In the genomic region with DNA sequence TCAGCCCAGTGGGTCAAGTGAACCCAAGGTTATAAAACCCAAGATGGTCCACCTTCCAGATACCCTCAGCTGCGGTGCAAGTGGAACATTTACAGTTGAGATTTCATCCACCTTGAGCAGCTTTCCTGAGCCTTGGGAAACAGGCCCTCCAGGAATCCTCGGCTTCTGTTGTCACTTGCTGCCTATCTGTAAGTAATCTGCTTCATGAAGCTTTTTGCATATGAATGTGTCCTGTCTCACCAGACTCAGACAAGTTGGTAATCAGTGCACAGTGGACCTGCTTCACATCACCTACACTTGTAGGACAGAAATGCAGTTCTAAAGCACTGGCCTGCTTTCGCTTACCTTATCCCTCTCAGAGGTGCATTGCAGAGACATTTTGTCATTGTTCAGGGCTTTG, we compare ENCODE assay signal across 15 cellular contexts.
DNase-seq lines count a peak whose midpoint lies in the region; ATAC-seq and TF ChIP-seq lines count a peak whose summit lies in the region.
"Had no signal": no experiment of that assay in that cellular context is flagged by ENCODE, and none has a peak within 500 bp of the region (broad histone marks: within the 10 kb centered on the region; RNA-seq: fewer than 3 reads in every experiment).

No MANE protein-coding gene starts in this region.

- H3K79me2 ChIP-seq in trophoblast cell (ENCODE audit: control insufficient read depth, insufficient read depth, low read length, poor library complexity): peaks cover 1% of the 10 kb centered on the region

- 90% methylated on average over 3 of the region's 3 CpGs for WGBS in endodermal cell (ENCODE audit: insufficient coverage in 1 of 2, insufficient read length in 1 of 2), 2 experiments
- WGBS in trophoblast cell (ENCODE audit: extremely low coverage, insufficient coverage, insufficient read length): no CpG with 5 or more reads among the region's 3 CpGs
- WGBS in body of pancreas, 2 donors: 96 to 98% methylated on average over 3 of the region's 3 CpGs

- peaks cover 6% of the 10 kb centered on the region for H3K9me3 Mint-ChIP-seq in endodermal cell
- no peaks in the 10 kb centered on the region for H3K9me3 Mint-ChIP-seq in mesothelial cell of epicardium

- H3K9me3 ChIP-seq in endodermal cell (ENCODE audit: control insufficient read depth, low read length) (no peaks in the 10 kb centered on the region), trophoblast cell (ENCODE audit: insufficient read depth, low read depth, low read length) (no peaks in the 10 kb centered on the region), body of pancreas (no peaks in the 10 kb centered on the region)
- H3K9me3 ChIP-seq: BE2C had no signal

- no peak overlapping the region for H3K4ac ChIP-seq in trophoblast cell (ENCODE audit: low read depth, low read length)

- no peak overlapping the region for H3K14ac ChIP-seq in trophoblast cell (ENCODE audit: low read length)

- H3K23ac ChIP-seq in trophoblast cell (ENCODE audit: low read length): no peak overlapping the region

- H3K36me3 ChIP-seq in endodermal cell (ENCODE audit: control insufficient read depth, insufficient read depth, low read length): no peaks in the 10 kb centered on the region
- peaks cover 2 to 3% of the 10 kb centered on the region in 2 experiments for H3K36me3 ChIP-seq in trophoblast cell (ENCODE audit: control insufficient read depth in 1 of 2, insufficient read depth in 2 of 2, low read length in 2 of 2)
- H3K36me3 ChIP-seq in body of pancreas (replicated peaks in 1 of 2; ENCODE audit: insufficient read depth in 1 of 2, low read depth in 2 of 2): peaks cover 0 to 3% of the 10 kb centered on the region in 2 donors
- H3K36me3 ChIP-seq: BE2C had no signal

- no peak overlapping the region for H3K27ac ChIP-seq in endodermal cell (ENCODE audit: low read depth, low read length)
- H3K27ac ChIP-seq in trophoblast cell (ENCODE audit: low read depth, low read length): peak overlapping the region; percentile 65
- H3K27ac ChIP-seq in body of pancreas: no peak overlapping the region
- H3K27ac ChIP-seq: C4-2B had no signal

- no peak overlapping the region for H2AK5ac ChIP-seq in trophoblast cell (ENCODE audit: low read length)

- TF ChIP-seq CTCF in endodermal cell (conservative IDR thresholded peaks at IDR 0.05): no peak
- TF ChIP-seq CTCF in mesothelial cell of epicardium (IDR thresholded peaks at IDR 0.05; ENCODE audit: unreplicated experiment): no peak
- TF ChIP-seq CTCF in body of pancreas (IDR thresholded peaks at IDR 0.05): no peak

- intact Hi-C loops in body of pancreas (cut with DNase I): no loop called here

- H3K4me3 Mint-ChIP-seq in endodermal cell (no peak overlapping the region), mesothelial cell of epicardium (no peak overlapping the region)
- H3K4me3 Mint-ChIP-seq: CD4-positive, alpha-beta memory T cell had no signal

- no peaks in the 10 kb centered on the region for H3K79me1 ChIP-seq in trophoblast cell (ENCODE audit: low read length)

- H3K36me3 Mint-ChIP-seq in endodermal cell (ENCODE audit: low read depth) (peaks cover 13% of the 10 kb centered on the region), mesothelial cell of epicardium (peaks cover 22% of the 10 kb centered on the region)

- no peak overlapping the region for H4K8ac ChIP-seq in trophoblast cell (ENCODE audit: low read depth, low read length)

- TF ChIP-seq POLR2A in body of pancreas (IDR thresholded peaks at IDR 0.05): no peak

- H3K27me3 ChIP-seq in endodermal cell (ENCODE audit: control insufficient read depth, insufficient read depth, low read length, poor library complexity, severe bottlenecking) (no peaks in the 10 kb centered on the region), trophoblast cell (ENCODE audit: insufficient read depth, low read length) (no peaks in the 10 kb centered on the region), body of pancreas (no peaks in the 10 kb centered on the region)
- H3K27me3 ChIP-seq: BE2C had no signal

- no peak overlapping the region for H2BK120ac ChIP-seq in trophoblast cell (ENCODE audit: insufficient read depth, low read length, poor library complexity)

- no peak overlapping the region for H3K18ac ChIP-seq in trophoblast cell (ENCODE audit: low read length)

- no peaks in the 10 kb centered on the region for H3K4me1 ChIP-seq in endodermal cell (ENCODE audit: control insufficient read depth, insufficient read depth, low read length)
- H3K4me1 ChIP-seq in trophoblast cell (ENCODE audit: control insufficient read depth in 1 of 2, insufficient read depth in 2 of 2, low read length in 2 of 2): peaks cover 7 to 12% of the 10 kb centered on the region in 2 experiments
- H3K4me1 ChIP-seq in body of pancreas: peaks cover 8% of the 10 kb centered on the region
- H3K4me1 ChIP-seq: BE2C had no signal

- DNase-seq in ELF-1 (ENCODE audit: low read depth, low spot score): peak; percentile 72
- DNase-seq in endodermal cell: no peak
- no peak for DNase-seq in mesothelial cell of epicardium (ENCODE audit: low spot score in 2 of 2, unreplicated experiment in 2 of 2)
- DNase-seq in trophoblast cell: no peak
- no peak for DNase-seq in KBM-7
- no peak for DNase-seq in body of pancreas
- DNase-seq in Ammon's horn (ENCODE audit: low spot score): no peak
- DNase-seq: ACHN; BE2C; CD4-positive, alpha-beta memory T cell; COR-L47; DMS53 had no signal

- no peak overlapping the region for H4K91ac ChIP-seq in trophoblast cell (ENCODE audit: low read depth, low read length)

- H3K9ac ChIP-seq in endodermal cell (ENCODE audit: extremely low read depth, low read length, poor library complexity, severe bottlenecking) (no peak overlapping the region), trophoblast cell (ENCODE audit: low read length) (no peak overlapping the region)

- peak overlapping the region; percentile 36 for H2BK12ac ChIP-seq in trophoblast cell (ENCODE audit: low read length)

- peak overlapping the region; percentile 37 for H2BK5ac ChIP-seq in trophoblast cell (ENCODE audit: low read depth, low read length, poor library complexity)

- in situ Hi-C loops in KBM-7 (cut with MboI; ENCODE audit: low pct_unique_long_range_greater_than_20kb, low sequenced_read_pairs): no loop called here

- H2AFZ ChIP-seq in trophoblast cell (ENCODE audit: insufficient read depth, low read length, poor library complexity): no peak overlapping the region

- H3K4me1 Mint-ChIP-seq in endodermal cell (peaks cover 8% of the 10 kb centered on the region), mesothelial cell of epicardium (peaks cover 16% of the 10 kb centered on the region)

- H3K4me2 ChIP-seq in trophoblast cell (ENCODE audit: low read length): peak overlapping the region; percentile 29

- H3K4me3 ChIP-seq in endodermal cell (ENCODE audit: low read length): no peak overlapping the region
- no peak overlapping the region for H3K4me3 ChIP-seq in trophoblast cell (ENCODE audit: low read depth, low read length)
- no peak overlapping the region for H3K4me3 ChIP-seq in body of pancreas

- no peak overlapping the region for H4K12ac ChIP-seq in trophoblast cell (ENCODE audit: low read depth, low read length)

- no peak for ATAC-seq in body of pancreas
- ATAC-seq in HG02973 (IDR thresholded peaks at IDR 0.05; ENCODE audit: unreplicated experiment): no peak
- ATAC-seq: HCT116 had no signal

- H3K27me3 Mint-ChIP-seq in endodermal cell (ENCODE audit: insufficient read depth) (peaks cover 2% of the 10 kb centered on the region), mesothelial cell of epicardium (ENCODE audit: low read depth) (no peaks in the 10 kb centered on the region)
- H3K27me3 Mint-ChIP-seq: CD4-positive, alpha-beta memory T cell had no signal

- H3K27ac Mint-ChIP-seq in endodermal cell: peak overlapping the region; percentile 45
- peak overlapping the region; percentile 7 for H3K27ac Mint-ChIP-seq in mesothelial cell of epicardium
- H3K27ac Mint-ChIP-seq: CD4-positive, alpha-beta memory T cell had no signal
